ENCODE assay signal across 17 cellular contexts in genomic region chr10:6958723-6959122, GRCh38.
DNase-seq lines count a peak whose midpoint lies in the region; ATAC-seq and TF ChIP-seq lines count a peak whose summit lies in the region.
"Had no signal": no experiment of that assay in that cellular context is flagged by ENCODE, and none has a peak within 500 bp of the region (broad histone marks: within the 10 kb centered on the region; RNA-seq: fewer than 3 reads in every experiment).

No MANE protein-coding gene starts in this region.

- H3K27me3 Mint-ChIP-seq in natural killer cell (ENCODE audit: low read depth in 2 of 2) (peaks cover 0 to 4% of the 10 kb centered on the region in 2 donors), WTC11 (ENCODE audit: low read depth) (0 out of 2 replicates have a peak, but pooled peaks cover 2% of the 10 kb centered on the region)

- CTCF ChIA-PET in OCI-LY7 (lab: Charles Lee; ENCODE audit: unreplicated experiment) (no interaction called here), WTC11 (lab: Charles Lee) (interaction anchor here (1.1 to 1.4 kb wide), 2 partner anchors 39 to 81 kb away, joined by 3 to 6 read pairs; no protein-coding TSS in a partner anchor)

- H3K9me2 ChIP-seq in OCI-LY7 (ENCODE audit: insufficient read depth, low read length) = no peaks in the 10 kb centered on the region

- POLR2A ChIA-PET in OCI-LY7 (lab: Charles Lee) = interaction anchor here (0.7 kb wide), 1 partner anchor 35 kb away, joined by 3 read pairs; no protein-coding TSS in a partner anchor
- POLR2A ChIA-PET in WTC11 (lab: Charles Lee) = interaction anchor here (1.1 kb wide), 1 partner anchor 269 kb away, joined by 3 read pairs; no protein-coding TSS in a partner anchor

- peak overlapping the region in 9 of 11 experiments; percentile 35 to 55 (median 41); a peak in 17 of 22 replicates for H3K4me2 ChIP-seq in BLaER1 treated with 17β-estradiol and CSF1 and Interleukin-3, amounts not matched to agents 10 nM and 100 nM
- 0 out of 2 replicates have a peak overlapping the region, but pooled peaks have one; percentile 44 for H3K4me2 ChIP-seq in OCI-LY7 (ENCODE audit: low read length)

- peaks cover 49 to 51% of the 10 kb centered on the region in 2 donors for H3K4me1 Mint-ChIP-seq in natural killer cell
- H3K4me1 Mint-ChIP-seq in WTC11 = peaks cover 8% of the 10 kb centered on the region

- intact Hi-C loops in OCI-LY7 (cut with micrococcal nuclease; ENCODE audit: unreplicated experiment) = no loop called here
- intact Hi-C loops in natural killer cell (cut with micrococcal nuclease) = loop anchor here (1.0 kb wide), 2 partner anchors 29 to 285 kb away; no protein-coding TSS in a partner anchor
- intact Hi-C loops in adrenal gland (cut with DNase I) = no loop called here

- peak overlapping the region; percentile 37; the same call in 1 of the 2 replicates for H2AFZ ChIP-seq in OCI-LY7 (ENCODE audit: low read length)

- no peak for TF ChIP-seq CTCF in OCI-LY7 (conservative IDR thresholded peaks at IDR 0.05; ENCODE audit: low read length)
- no peak for TF ChIP-seq CTCF in natural killer cell (IDR thresholded peaks at IDR 0.05)
- no peak for TF ChIP-seq CTCF in adrenal gland (IDR thresholded peaks at IDR 0.05)
- no peak for TF ChIP-seq CTCF in WTC11 (IDR thresholded peaks at IDR 0.05)

- H3K9me3 ChIP-seq in BLaER1 treated with 17β-estradiol and CSF1 and Interleukin-3, amounts not matched to agents 10 nM and 100 nM (replicated peaks in 1 of 11) = peaks cover 0 to 17% (median 6%) of the 10 kb centered on the region in 11 experiments; a peak in 7 of 22 replicates
- H3K9me3 ChIP-seq in OCI-LY7 (ENCODE audit: low read length) (no peaks in the 10 kb centered on the region), adrenal gland (replicated peaks in 1 of 3) (no peaks in the 10 kb centered on the region)
- H3K9me3 ChIP-seq: SJCRH30 had no signal

- no TSS peak for BruUV-seq in OCI-LY7 (replicated peaks; lab: Mats Ljungman, UMichigan)

- peaks cover 0 to 25% (median 19%) of the 10 kb centered on the region in 10 experiments; a peak in 18 of 20 replicates for H3K4me1 ChIP-seq in BLaER1 treated with 17β-estradiol and CSF1 and Interleukin-3, amounts not matched to agents 10 nM and 100 nM
- H3K4me1 ChIP-seq in OCI-LY7 (ENCODE audit: insufficient read depth, low read length, poor library complexity, severe bottlenecking) (peaks cover 14% of the 10 kb centered on the region), adrenal gland (replicated peaks in 1 of 2) (no peaks in the 10 kb centered on the region)
- H3K4me1 ChIP-seq: SJCRH30 had no signal

- H3K79me2 ChIP-seq in OCI-LY7 (ENCODE audit: insufficient read depth, low read depth, low read length) = no peaks in the 10 kb centered on the region

- no peaks in the 10 kb centered on the region for H3K36me3 ChIP-seq in BLaER1 treated with 17β-estradiol and CSF1 and Interleukin-3, amounts not matched to agents 10 nM and 100 nM
- H3K36me3 ChIP-seq in OCI-LY7 (ENCODE audit: insufficient read depth, low read length) = no peaks in the 10 kb centered on the region
- no peaks in the 10 kb centered on the region for H3K36me3 ChIP-seq in adrenal gland (replicated peaks in 1 of 2)
- H3K36me3 ChIP-seq: SJCRH30 had no signal

- H4K20me1 ChIP-seq in BLaER1 treated with 17β-estradiol and CSF1 and Interleukin-3, amounts not matched to agents 10 nM and 100 nM = no peaks in the 10 kb centered on the region
- H4K20me1 ChIP-seq in OCI-LY7 (ENCODE audit: insufficient read depth, low read length) = no peaks in the 10 kb centered on the region

- peak; percentile 90 for DNase-seq in Jurkat, Clone E6-1 (ENCODE audit: low read depth, low spot score)
- peak; percentile 16 for DNase-seq in OCI-LY7 (ENCODE audit: low spot score)
- no peak for DNase-seq in natural killer cell
- no peak for DNase-seq in adrenal gland
- DNase-seq in 8988T = no peak
- no peak for DNase-seq in WTC11 (ENCODE audit: low spot score)
- DNase-seq: ACHN, KG1, NCI-H1092, NCI-H1436, NCI-H1930, NCI-H226, NCI-H510A treated with DMSO at 0.1 percent for 48 hours, NCI-H748 treated with DMSO at 0.1 percent for 48 hours, SJCRH30 had no signal

- H3K27ac Mint-ChIP-seq in natural killer cell (peak overlapping the region; percentile 79 to 86), WTC11 (no peak overlapping the region)
- H3K27ac Mint-ChIP-seq: CD14-positive monocyte had no signal

- no peaks in the 10 kb centered on the region for H3K27me3 ChIP-seq in BLaER1 treated with 17β-estradiol and CSF1 and Interleukin-3, amounts not matched to agents 10 nM and 100 nM
- no peaks in the 10 kb centered on the region for H3K27me3 ChIP-seq in adrenal gland
- H3K27me3 ChIP-seq: SJCRH30 had no signal

- TF ChIP-seq POLR2A in adrenal gland (IDR thresholded peaks at IDR 0.05) = no peak

- peak; percentile 68 to 90 (median 73) for ATAC-seq in natural killer cell
- no peak for ATAC-seq in WTC11

- 84 to 92% (median 90%) methylated on average over 1 of the region's 1 CpG for WGBS in adrenal gland, 4 donors

- H3K4me3 ChIP-seq in BLaER1 treated with 17β-estradiol and CSF1 and Interleukin-3, amounts not matched to agents 10 nM and 100 nM = no peak overlapping the region
- H3K4me3 ChIP-seq in Jurkat, Clone E6-1 (ENCODE audit: low read length) = no peak overlapping the region
- H3K4me3 ChIP-seq in OCI-LY7 (ENCODE audit: low read depth, low read length, poor library complexity, severe bottlenecking) (no peak overlapping the region), adrenal gland (no peak overlapping the region)
- H3K4me3 ChIP-seq: SJCRH30 had no signal

- H3K4me3 Mint-ChIP-seq in natural killer cell = peak overlapping the region; percentile 72
- H3K4me3 Mint-ChIP-seq in WTC11 = no peak overlapping the region
- H3K4me3 Mint-ChIP-seq: CD14-positive monocyte had no signal

- H3K9ac ChIP-seq in BLaER1 treated with 17β-estradiol and CSF1 and Interleukin-3, amounts not matched to agents 10 nM and 100 nM = no peak overlapping the region; a peak in 1 of 22 replicates

- peak overlapping the region in 7 of 11 experiments; percentile 5 to 34 (median 15); a peak in 6 of 22 replicates for H3K27ac ChIP-seq in BLaER1 treated with 17β-estradiol and CSF1 and Interleukin-3, amounts not matched to agents 10 nM and 100 nM
- H3K27ac ChIP-seq in OCI-LY7 (ENCODE audit: low read depth, low read length, poor library complexity, severe bottlenecking) = no peak overlapping the region
- H3K27ac ChIP-seq in adrenal gland = no peak overlapping the region
- H3K27ac ChIP-seq: SJCRH30 had no signal

- H3K36me3 Mint-ChIP-seq in natural killer cell (no peaks in the 10 kb centered on the region), WTC11 (no peaks in the 10 kb centered on the region)
- H3K36me3 Mint-ChIP-seq: CD14-positive monocyte had no signal

- no peaks in the 10 kb centered on the region for H3K9me3 Mint-ChIP-seq in natural killer cell
- no peaks in the 10 kb centered on the region for H3K9me3 Mint-ChIP-seq in WTC11

TF ChIP-seq in WTC11, 78 proteins besides CTCF, POLR2A, EP300 and RAD21 (continues in another document):
- TF ChIP-seq ELF4 (CRISPR knock-in tag; IDR thresholded peaks at IDR 0.05; ENCODE audit: low read depth) (no peak), ATF1 (CRISPR knock-in tag; IDR thresholded peaks at IDR 0.05) (no peak), CDX4 (CRISPR knock-in tag; IDR thresholded peaks at IDR 0.05; ENCODE audit: borderline replicate concordance) (no peak), RORB (CRISPR knock-in tag; IDR thresholded peaks at IDR 0.05) (no peak), NFYB (CRISPR knock-in tag; conservative IDR thresholded peaks at IDR 0.05; ENCODE audit: low read depth) (no peak), ZNF396 (CRISPR knock-in tag; IDR thresholded peaks at IDR 0.05; ENCODE audit: borderline replicate concordance) (no peak), ZMAT4 (CRISPR knock-in tag; IDR thresholded peaks at IDR 0.05) (no peak)
- TF ChIP-seq, protein P1, sequence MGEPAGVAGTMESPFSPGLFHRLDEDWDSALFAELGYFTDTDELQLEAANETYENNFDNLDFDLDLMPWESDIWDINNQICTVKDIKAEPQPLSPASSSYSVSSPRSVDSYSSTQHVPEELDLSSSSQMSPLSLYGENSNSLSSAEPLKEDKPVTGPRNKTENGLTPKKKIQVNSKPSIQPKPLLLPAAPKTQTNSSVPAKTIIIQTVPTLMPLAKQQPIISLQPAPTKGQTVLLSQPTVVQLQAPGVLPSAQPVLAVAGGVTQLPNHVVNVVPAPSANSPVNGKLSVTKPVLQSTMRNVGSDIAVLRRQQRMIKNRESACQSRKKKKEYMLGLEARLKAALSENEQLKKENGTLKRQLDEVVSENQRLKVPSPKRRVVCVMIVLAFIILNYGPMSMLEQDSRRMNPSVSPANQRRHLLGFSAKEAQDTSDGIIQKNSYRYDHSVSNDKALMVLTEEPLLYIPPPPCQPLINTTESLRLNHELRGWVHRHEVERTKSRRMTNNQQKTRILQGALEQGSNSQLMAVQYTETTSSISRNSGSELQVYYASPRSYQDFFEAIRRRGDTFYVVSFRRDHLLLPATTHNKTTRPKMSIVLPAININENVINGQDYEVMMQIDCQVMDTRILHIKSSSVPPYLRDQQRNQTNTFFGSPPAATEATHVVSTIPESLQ (CRISPR knock-in tag; IDR thresholded peaks at IDR 0.05) = no peak

Comparison
In these comparisons a context has a peak if more than half of its experiments do, and no peak if none do; other contexts are left out.
1. H3K27ac ChIP-seq: peak in BLaER1 treated with 17β-estradiol and CSF1 and Interleukin-3, amounts not matched to agents 10 nM and 100 nM (7 of 11); none in OCI-LY7 (single experiment) and adrenal gland (0 of 5).
2. DNase-seq: peak in Jurkat, Clone E6-1 (single experiment) and OCI-LY7 (single experiment); none in natural killer cell (single experiment), adrenal gland (0 of 7), 8988T (single experiment) and WTC11 (single experiment).